14 cellular contexts compared by ENCODE assay signal in genomic region chr2:156350374-156351142, GRCh38. TPM values are rescaled to one million over a fixed set of nuclear protein-coding genes. Genes with fewer than 3 reads are reported as not detected.
DNase-seq lines count a peak whose midpoint lies in the region; ATAC-seq and TF ChIP-seq lines count a peak whose summit lies in the region.
"Had no signal": no experiment of that assay in that cellular context is flagged by ENCODE, and none has a peak within 500 bp of the region (broad histone marks: within the 10 kb centered on the region; RNA-seq: fewer than 3 reads in every experiment).

No MANE protein-coding gene starts in this region.

- intact Hi-C loops in mucosa of descending colon (cut with DNase I, micrococcal nuclease) (no loop called here), testis (cut with DNase I; ENCODE audit: low total_unique reads) (no loop called here), posterior vena cava (cut with DNase I) (no loop called here)

- ATAC-seq in GM23338, result no peak
- ATAC-seq in mucosa of descending colon, result peak; percentile 77
- ATAC-seq in HG02798 (IDR thresholded peaks at IDR 0.05; ENCODE audit: poor library complexity, unreplicated experiment), result no peak

- no peaks in the 10 kb centered on the region for H3K9me2 ChIP-seq in GM23338 (ENCODE audit: insufficient read depth)

- H3K4me3 ChIP-seq in GM23338 (no peak overlapping the region), WERI-Rb-1 (ENCODE audit: low read depth, low read length) (peak overlapping the region; percentile 29), mucosa of descending colon (no peak overlapping the region), testis (no peak overlapping the region)
- H3K4me3 ChIP-seq: BLaER1 treated with 17β-estradiol and CSF1 and Interleukin-3, amounts not matched to agents 10 nM and 100 nM had no signal

- H3K4me1 ChIP-seq in GM23338 (ENCODE audit: insufficient read depth) (0 out of 2 replicates have a peak, but pooled peaks cover 3% of the 10 kb centered on the region), mucosa of descending colon (ENCODE audit: low read depth) (no peaks in the 10 kb centered on the region), testis (no peaks in the 10 kb centered on the region)

- 89 to 91% methylated on average over 7 of the region's 7 CpGs for WGBS in testis, 2 donors

- H3K9me3 Mint-ChIP-seq in GM23338, result peaks cover 3% of the 10 kb centered on the region; the same call in 1 of the 3 replicates
- H3K9me3 Mint-ChIP-seq: CD4-positive, CD25-positive, alpha-beta regulatory T cell had no signal

- no peaks in the 10 kb centered on the region for H3K36me3 Mint-ChIP-seq in GM23338 (ENCODE audit: low read depth)

- DNase-seq in GM23338 (ENCODE audit: low spot score), result no peak
- no peak for DNase-seq in WERI-Rb-1
- no peak for DNase-seq in mucosa of descending colon
- DNase-seq in EL, result no peak
- no peak for DNase-seq in testis
- no peak for DNase-seq in posterior vena cava (ENCODE audit: low spot score)
- DNase-seq: ACHN; CD4-positive, CD25-positive, alpha-beta regulatory T cell; DMS53; GOT3; H9; KBM-7 had no signal

- H3K27me3 Mint-ChIP-seq in GM23338 (ENCODE audit: insufficient read depth, low read depth, poor library complexity), result no peaks in the 10 kb centered on the region
- H3K27me3 Mint-ChIP-seq: CD4-positive, CD25-positive, alpha-beta regulatory T cell had no signal

- H3K27ac ChIP-seq in GM23338 (ENCODE audit: low read depth), result no peak overlapping the region
- peak overlapping the region; percentile 80 for H3K27ac ChIP-seq in WERI-Rb-1
- no peak overlapping the region for H3K27ac ChIP-seq in testis
- H3K27ac ChIP-seq: BLaER1 treated with 17β-estradiol and CSF1 and Interleukin-3, amounts not matched to agents 10 nM and 100 nM had no signal

- peak overlapping the region; percentile 21; the same call in 1 of the 2 replicates for H2AFZ ChIP-seq in GM23338

- H4K20me1 ChIP-seq in GM23338 (replicated peaks; ENCODE audit: insufficient read depth), result no peaks in the 10 kb centered on the region
- H4K20me1 ChIP-seq: BLaER1 treated with 17β-estradiol and CSF1 and Interleukin-3, amounts not matched to agents 10 nM and 100 nM had no signal

- no peak overlapping the region for H3K4me3 Mint-ChIP-seq in GM23338
- H3K4me3 Mint-ChIP-seq: CD4-positive, CD25-positive, alpha-beta regulatory T cell; H9 had no signal

- no peak for TF ChIP-seq POLR2A in testis (IDR thresholded peaks at IDR 0.05)

- H3K36me3 ChIP-seq in GM23338 (ENCODE audit: insufficient read depth), result no peaks in the 10 kb centered on the region
- no peaks in the 10 kb centered on the region for H3K36me3 ChIP-seq in WERI-Rb-1
- no peaks in the 10 kb centered on the region for H3K36me3 ChIP-seq in mucosa of descending colon (ENCODE audit: low read depth)
- no peaks in the 10 kb centered on the region for H3K36me3 ChIP-seq in testis (ENCODE audit: low read depth, missing control alignments)
- H3K36me3 ChIP-seq: BLaER1 treated with 17β-estradiol and CSF1 and Interleukin-3, amounts not matched to agents 10 nM and 100 nM had no signal

- peaks cover 10% of the 10 kb centered on the region; the same call in 2 of the 3 replicates for H3K4me1 Mint-ChIP-seq in GM23338

- no peaks in the 10 kb centered on the region for H3K79me2 ChIP-seq in GM23338 (replicated peaks; ENCODE audit: insufficient read depth)

- H3K9me3 ChIP-seq in WERI-Rb-1 (ENCODE audit: severe bottlenecking) (peaks cover 3% of the 10 kb centered on the region), mucosa of descending colon (no peaks in the 10 kb centered on the region), testis (no peaks in the 10 kb centered on the region)
- H3K9me3 ChIP-seq: BLaER1 treated with 17β-estradiol and CSF1 and Interleukin-3, amounts not matched to agents 10 nM and 100 nM had no signal

- H3F3A ChIP-seq in GM23338 (replicated peaks; ENCODE audit: low read depth), result no peaks in the 10 kb centered on the region

- H3K27me3 ChIP-seq in GM23338 (ENCODE audit: insufficient read depth) (no peaks in the 10 kb centered on the region), WERI-Rb-1 (ENCODE audit: insufficient read depth, low read depth, severe bottlenecking) (no peaks in the 10 kb centered on the region), testis (no peaks in the 10 kb centered on the region)
- H3K27me3 ChIP-seq: BLaER1 treated with 17β-estradiol and CSF1 and Interleukin-3, amounts not matched to agents 10 nM and 100 nM had no signal

- H3K4me2 ChIP-seq in GM23338, result no peak overlapping the region

- TF ChIP-seq CTCF in GM23338 (conservative IDR thresholded peaks at IDR 0.05; ENCODE audit: low read depth in 2 of 2) (no peak), WERI-Rb-1 (IDR thresholded peaks at IDR 0.05; ENCODE audit: low read depth, low read length) (no peak), mucosa of descending colon (IDR thresholded peaks at IDR 0.05) (no peak), testis (IDR thresholded peaks at IDR 0.05) (no peak)

- no peak overlapping the region for H3K27ac Mint-ChIP-seq in GM23338
- H3K27ac Mint-ChIP-seq: CD4-positive, CD25-positive, alpha-beta regulatory T cell had no signal

TF ChIP-seq in GM23338, 12 proteins besides CTCF, POLR2A, EP300 and RAD21 (continues in another document):
- TF ChIP-seq REST (IDR thresholded peaks at IDR 0.05; ENCODE audit: unreplicated experiment), result no peak
- no peak for TF ChIP-seq JUNB (IDR thresholded peaks at IDR 0.05; ENCODE audit: unreplicated experiment)
- TF ChIP-seq EZH2phosphoT487 (IDR thresholded peaks at IDR 0.05; ENCODE audit: unreplicated experiment), result no peak
- TF ChIP-seq NANOG (IDR thresholded peaks at IDR 0.05; ENCODE audit: borderline replicate concordance), result no peak
- TF ChIP-seq CREB1 (CRISPR knock-in tag; IDR thresholded peaks at IDR 0.05; ENCODE audit: low read depth), result no peak
- no peak for TF ChIP-seq ZNF114 (CRISPR knock-in tag; IDR thresholded peaks at IDR 0.05)
- no peak for TF ChIP-seq ZNF331 (CRISPR knock-in tag; IDR thresholded peaks at IDR 0.05; ENCODE audit: low read depth)
- TF ChIP-seq EZH2 (IDR thresholded peaks at IDR 0.05; ENCODE audit: low read depth, unreplicated experiment), result no peak

RNA-seq across cellular contexts. Expression of gene NR4A2, which starts 18.0 kb away (rescaled TPM):
- 0.49 and 0.85 TPM in 2 replicates for total RNA-seq in GM23338 (2014; rRNA removed; shearing (Covaris generic))
- polyA plus RNA-seq in GM23338 (2016; fragmentation: Nextera tagmentation; extraction: Ambion mirVana), result 0.56 and 0.71 TPM in 2 replicates
- total RNA-seq in mucosa of descending colon, result 10 to 100 TPM in 1 of 3 donors, 1 to 10 TPM in 2; 2.9 to 10.4 (median 3.0) TPM
- 1 to 10 TPM; 3.2 to 3.9 TPM for total RNA-seq in testis
- 9.5 TPM for polyA plus RNA-seq in testis (ENCODE audit: insufficient read depth, low read depth, low replicate concordance)
- total RNA-seq in posterior vena cava, result 10 to 100 TPM in 1 of 2 donors, 1 to 10 TPM in 1; 7.8 to 15.5 TPM
